Comparison of ENCODE assay signal across 11 cellular contexts in genomic region chr6:11333292-11333849, GRCh38.
A peak's percentile ranks its signal among the peaks of the same experiment; 100 is the strongest.
DNase-seq lines count a peak whose midpoint lies in the region; ATAC-seq and TF ChIP-seq lines count a peak whose summit lies in the region.
"Had no signal": no experiment of that assay in that cellular context is flagged by ENCODE, and none has a peak within 500 bp of the region (broad histone marks: within the 10 kb centered on the region; RNA-seq: fewer than 3 reads in every experiment).

No MANE protein-coding gene starts in this region.

- no peaks in the 10 kb centered on the region for H3K36me3 Mint-ChIP-seq in WTC11

- no peaks in the 10 kb centered on the region for H3K9me3 Mint-ChIP-seq in WTC11

- ATAC-seq in GM18511 (IDR thresholded peaks at IDR 0.05; ENCODE audit: unreplicated experiment): peak; percentile 60
- ATAC-seq in HG02852 (IDR thresholded peaks at IDR 0.05; ENCODE audit: unreplicated experiment): peak; percentile 59
- peak; percentile 78 for ATAC-seq in WTC11
- ATAC-seq in HG02798 (IDR thresholded peaks at IDR 0.05; ENCODE audit: poor library complexity, unreplicated experiment): no peak
- ATAC-seq: HCT116, SK-N-SH treated with all-trans-retinoic acid at 6 μM for 48 hours had no signal

- no peak overlapping the region for H3K4me3 Mint-ChIP-seq in WTC11

- H3K27me3 Mint-ChIP-seq in WTC11 (ENCODE audit: low read depth): no peaks in the 10 kb centered on the region

- DNase-seq in WTC11 (ENCODE audit: low spot score): peak; percentile 29
- no peak for DNase-seq in SKM-1 treated with dmso at 0.1 percent for 144 hours (lab: John Stamatoyannopoulos, UW; ENCODE audit: unreplicated experiment)
- DNase-seq in dorsolateral prefrontal cortex: no peak
- no peak for DNase-seq in GM19238 (ENCODE audit: insufficient read length, low spot score)
- DNase-seq: NCI-H446 had no signal

- H3K27me3 ChIP-seq in BLaER1 treated with 17β-estradiol and CSF1 and Interleukin-3, amounts not matched to agents 10 nM and 100 nM: no peaks in the 10 kb centered on the region
- no peaks in the 10 kb centered on the region for H3K27me3 ChIP-seq in dorsolateral prefrontal cortex

- H3K4me2 ChIP-seq in BLaER1 treated with 17β-estradiol and CSF1 and Interleukin-3, amounts not matched to agents 10 nM and 100 nM: peak overlapping the region in 10 of 11 experiments; percentile 4 to 61 (median 38); a peak in 18 of 22 replicates

- peaks cover 6% of the 10 kb centered on the region for H3K4me1 Mint-ChIP-seq in WTC11

- CTCF ChIA-PET in WTC11 (lab: Charles Lee): no interaction called here

- intact Hi-C loops in dorsolateral prefrontal cortex (cut with DNase I): no loop called here

- TF ChIP-seq CTCF in WTC11 (IDR thresholded peaks at IDR 0.05) (no peak), dorsolateral prefrontal cortex (IDR thresholded peaks at IDR 0.05 in 54 of 56, conservative IDR thresholded peaks at IDR 0.05 in 2 of 56; ENCODE audit: low read depth in 1 of 56, partially characterized antibody in 56 of 56) (no peak)

- POLR2A ChIA-PET in WTC11 (lab: Charles Lee): no interaction called here

- H3K9ac ChIP-seq in BLaER1 treated with 17β-estradiol and CSF1 and Interleukin-3, amounts not matched to agents 10 nM and 100 nM: no peak overlapping the region

- H3K9me3 ChIP-seq in BLaER1 treated with 17β-estradiol and CSF1 and Interleukin-3, amounts not matched to agents 10 nM and 100 nM (replicated peaks in 1 of 11): 0 out of 22 replicates have a peak, but pooled peaks cover 0 to 2% (median 0%) of the 10 kb centered on the region in 11 experiments

- no peak overlapping the region for H3K4me3 ChIP-seq in BLaER1 treated with 17β-estradiol and CSF1 and Interleukin-3, amounts not matched to agents 10 nM and 100 nM
- H3K4me3 ChIP-seq in dorsolateral prefrontal cortex: no peak overlapping the region

- H3K27ac ChIP-seq in BLaER1 treated with 17β-estradiol and CSF1 and Interleukin-3, amounts not matched to agents 10 nM and 100 nM: no peak overlapping the region
- H3K27ac ChIP-seq in dorsolateral prefrontal cortex: no peak overlapping the region

- peaks cover 0 to 55% (median 0%) of the 10 kb centered on the region in 11 experiments; a peak in 3 of 22 replicates for H3K36me3 ChIP-seq in BLaER1 treated with 17β-estradiol and CSF1 and Interleukin-3, amounts not matched to agents 10 nM and 100 nM

- no peak overlapping the region for H3K27ac Mint-ChIP-seq in WTC11

- H3K4me1 ChIP-seq in BLaER1 treated with 17β-estradiol and CSF1 and Interleukin-3, amounts not matched to agents 10 nM and 100 nM: peaks cover 37 to 52% (median 45%) of the 10 kb centered on the region in 10 experiments

- peaks cover 0 to 3% (median 0%) of the 10 kb centered on the region in 11 experiments; a peak in 1 of 22 replicates for H4K20me1 ChIP-seq in BLaER1 treated with 17β-estradiol and CSF1 and Interleukin-3, amounts not matched to agents 10 nM and 100 nM

TF ChIP-seq in WTC11, 78 proteins besides CTCF, POLR2A, EP300 and RAD21 (continues in another document):
- TF ChIP-seq JAZF1 (CRISPR knock-in tag; IDR thresholded peaks at IDR 0.05) (no peak), PRDM15 (CRISPR knock-in tag; IDR thresholded peaks at IDR 0.05) (no peak), NR2C2 (CRISPR knock-in tag; IDR thresholded peaks at IDR 0.05) (no peak), FOXP4 (CRISPR knock-in tag; IDR thresholded peaks at IDR 0.05) (no peak), FOXJ3 (CRISPR knock-in tag; IDR thresholded peaks at IDR 0.05; ENCODE audit: borderline replicate concordance) (no peak), CREB1 (CRISPR knock-in tag; IDR thresholded peaks at IDR 0.05) (no peak), NFATC4 (CRISPR knock-in tag; IDR thresholded peaks at IDR 0.05) (no peak), SMAD3 (CRISPR knock-in tag; IDR thresholded peaks at IDR 0.05; ENCODE audit: borderline replicate concordance) (no peak), ZNF425 (CRISPR knock-in tag; conservative IDR thresholded peaks at IDR 0.05) (no peak), USF2 (CRISPR knock-in tag; IDR thresholded peaks at IDR 0.05) (no peak), ZMAT4 (CRISPR knock-in tag; IDR thresholded peaks at IDR 0.05) (no peak), E2F4 (CRISPR knock-in tag; IDR thresholded peaks at IDR 0.05; ENCODE audit: borderline replicate concordance, low read depth) (no peak), NR1H2 (CRISPR knock-in tag; IDR thresholded peaks at IDR 0.05) (no peak), NFE2L1 (CRISPR knock-in tag; IDR thresholded peaks at IDR 0.05) (no peak)
